Comparison of ENCODE assay signal across 1 cellular context in genomic region chr1:6446665-6447015, GRCh38.
TF ChIP-seq lines count a peak whose summit lies in the region.

No MANE protein-coding gene starts in this region.

TF ChIP-seq in GM23338, 12 proteins besides CTCF, POLR2A, EP300 and RAD21:
- TF ChIP-seq ZNF462 (CRISPR knock-in tag; IDR thresholded peaks at IDR 0.05) (no peak), POLR2AphosphoS5 (IDR thresholded peaks at IDR 0.05; ENCODE audit: low read depth) (no peak), ETS1 (IDR thresholded peaks at IDR 0.05) (no peak), CREB1 (CRISPR knock-in tag; IDR thresholded peaks at IDR 0.05; ENCODE audit: low read depth) (no peak), REST (IDR thresholded peaks at IDR 0.05; ENCODE audit: unreplicated experiment) (no peak), STAT1 (IDR thresholded peaks at IDR 0.05; ENCODE audit: unreplicated experiment) (no peak), EZH2phosphoT487 (IDR thresholded peaks at IDR 0.05; ENCODE audit: unreplicated experiment) (no peak), ZNF331 (CRISPR knock-in tag; IDR thresholded peaks at IDR 0.05; ENCODE audit: low read depth) (no peak), ZNF114 (CRISPR knock-in tag; IDR thresholded peaks at IDR 0.05) (no peak)
